17 cellular contexts compared by ENCODE assay signal in genomic region chr6:19181252-19181651, GRCh38.
"Had no signal": no experiment of that assay in that cellular context is flagged by ENCODE, and none has a peak within 500 bp of the region (broad histone marks: within the 10 kb centered on the region; RNA-seq: fewer than 3 reads in every experiment).

No MANE protein-coding gene starts in this region.

- FAIRE-seq: astrocyte, endothelial cell of umbilical vein, pancreas had no signal

- H3K4me3 ChIP-seq: esophagus squamous epithelium, mucosa of descending colon, pancreas had no signal

- DNase-seq: activated CD4-positive, alpha-beta T cell treated with anti-CD3 and anti-CD28 coated beads, Interleukin-2, amount 50 U/mL, for 1 hour; activated naive CD4-positive, alpha-beta T cell treated with anti-CD3 and anti-CD28 coated beads for 36 hours; activated T-cell treated with anti-CD3 and anti-CD28 coated beads for 4 hours; central memory CD4-positive, alpha-beta T cell; cortex of kidney; effector CD4-positive, alpha-beta T cell; esophagus squamous epithelium; foreskin keratinocyte; naive thymus-derived CD4-positive, alpha-beta T cell; stimulated activated naive CD8-positive, alpha-beta T cell treated with anti-CD3 and anti-CD28 coated beads, Interleukin-15, Interleukin-2, amounts not matched to agents 100 U/mL and 50 U/mL, for 24 hours; SW 1271 had no signal

- H3K27me3 ChIP-seq: esophagus squamous epithelium, foreskin keratinocyte, pancreas had no signal

- H3K4me1 ChIP-seq: foreskin keratinocyte, pancreas had no signal

- ATAC-seq: activated CD4-positive, CD25-positive, alpha-beta regulatory T cell treated with anti-CD3 and anti-CD28 coated beads, Interleukin-2, amount 50 U/mL, for 24 hours; foreskin keratinocyte; left colon; naive thymus-derived CD4-positive, alpha-beta T cell; stimulated activated naive CD8-positive, alpha-beta T cell treated with anti-CD3 and anti-CD28 coated beads, Interleukin-15, Interleukin-2, amounts not matched to agents 100 U/mL and 50 U/mL, for 24 hours had no signal

- H3K9me3 ChIP-seq: mucosa of descending colon, pancreas had no signal

- H3K36me3 ChIP-seq: esophagus squamous epithelium, pancreas had no signal

- H3K27ac ChIP-seq: foreskin keratinocyte had no signal
